ENCODE assay signal across 18 cellular contexts in the genomic region with DNA sequence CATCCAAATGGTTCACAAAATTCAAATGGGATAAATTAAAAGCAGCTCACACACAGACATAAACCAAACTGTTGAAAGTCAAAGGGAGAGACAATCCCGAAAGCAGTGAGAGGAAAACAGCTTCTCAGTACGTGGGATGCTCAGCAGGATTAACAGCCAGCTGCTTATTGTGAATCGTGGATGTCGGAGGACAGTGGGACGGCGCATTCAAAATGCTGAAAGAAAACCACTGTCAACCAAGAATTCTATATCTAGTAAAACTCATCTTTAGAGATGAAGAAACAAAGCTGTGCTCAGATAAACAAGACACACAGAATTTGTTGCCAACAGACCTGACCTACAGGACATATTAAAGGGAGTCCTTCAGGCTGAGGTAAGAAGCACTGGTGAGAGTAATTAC.
"Had no signal": no experiment of that assay in that cellular context is flagged by ENCODE, and none has a peak within 500 bp of the region (broad histone marks: within the 10 kb centered on the region; RNA-seq: fewer than 3 reads in every experiment).

No MANE protein-coding gene starts in this region.

- H3K27ac ChIP-seq: foreskin keratinocyte, ovary, psoas muscle, right atrium auricular region, thyroid gland had no signal

- H3K4me3 Mint-ChIP-seq: activated naive CD8-positive, alpha-beta T cell; natural killer cell treated with Interleukin-12 subunit alpha and Interleukin-12 subunit beta and Interleukin-15 and Interleukin-18, amount 100 ng/mL, for 72 hours; stimulated activated naive CD8-positive, alpha-beta T cell treated with anti-CD3 and anti-CD28 coated beads, Interleukin-15, Interleukin-2, amounts not matched to agents 100 ng/mL and 50 ng/mL, for 24 hours had no signal

- DNase-seq: activated CD4-positive, alpha-beta T cell treated with anti-CD3 and anti-CD28 coated beads, Interleukin-2, amount 50 U/mL, for 48 hours; activated gamma-delta T cell treated with Interleukin-2 at 50 U/mL for 16 hours; activated T-cell treated with anti-CD3 and anti-CD28 coated beads for 4 hours; amygdala; foreskin keratinocyte; left ventricle myocardium superior; mammary epithelial cell; psoas muscle; stimulated activated CD4-positive, alpha-beta T cell treated with anti-CD3 and anti-CD28 coated beads, Interleukin-12 subunit alpha, Interleukin-12 subunit beta, amount 100 ng/mL, for 4 hours; stimulated activated CD4-positive, alpha-beta T cell treated with anti-CD3 and anti-CD28 coated beads, Interleukin-4, amount 100 ng/mL, for 4 hours; substantia nigra; T-helper 1 cell; thyroid gland had no signal

- H3K9me3 ChIP-seq: ovary, thyroid gland had no signal

- H3K36me3 ChIP-seq: ovary, thyroid gland had no signal

- ATAC-seq: foreskin keratinocyte; left ventricle myocardium superior; natural killer cell treated with Interleukin-12 subunit alpha and Interleukin-12 subunit beta and Interleukin-15 and Interleukin-18, amount 100 ng/mL, for 72 hours; psoas muscle had no signal

- H3K27ac Mint-ChIP-seq: activated naive CD8-positive, alpha-beta T cell; natural killer cell treated with Interleukin-12 subunit alpha and Interleukin-12 subunit beta and Interleukin-15 and Interleukin-18, amount 100 ng/mL, for 72 hours; stimulated activated naive CD8-positive, alpha-beta T cell treated with anti-CD3 and anti-CD28 coated beads, Interleukin-15, Interleukin-2, amounts not matched to agents 100 ng/mL and 50 ng/mL, for 24 hours had no signal

- H3K4me3 ChIP-seq: ovary, psoas muscle, right atrium auricular region, thyroid gland had no signal

- H3K27me3 ChIP-seq: ovary, right atrium auricular region, thyroid gland had no signal

- H3K4me1 ChIP-seq: foreskin keratinocyte, psoas muscle had no signal

- H3K27me3 Mint-ChIP-seq: activated naive CD8-positive, alpha-beta T cell; natural killer cell treated with Interleukin-12 subunit alpha and Interleukin-12 subunit beta and Interleukin-15 and Interleukin-18, amount 100 ng/mL, for 72 hours; stimulated activated naive CD8-positive, alpha-beta T cell treated with anti-CD3 and anti-CD28 coated beads, Interleukin-15, Interleukin-2, amounts not matched to agents 100 ng/mL and 50 ng/mL, for 24 hours had no signal
